23 cellular contexts compared by ENCODE assay signal in genomic region chr10:99881371-99881770, GRCh38.
"Had no signal": no experiment of that assay in that cellular context is flagged by ENCODE, and none has a peak within 500 bp of the region (broad histone marks: within the 10 kb centered on the region; RNA-seq: fewer than 3 reads in every experiment).

No MANE protein-coding gene starts in this region.

- H3K4me3 ChIP-seq: colonic mucosa, mucosa of descending colon, pancreas, right lobe of liver, tibial artery had no signal

- DNase-seq: colonic mucosa; effector memory CD4-positive, alpha-beta T cell; head of caudate nucleus; mesenchymal stem cell; mucosa of descending colon; naive B cell; pancreas; right lobe of liver; small intestine; stimulated activated CD4-positive, alpha-beta T cell treated with anti-CD3 and anti-CD28 coated beads, Interleukin-12 subunit alpha, Interleukin-12 subunit beta, amount 100 ng/mL, for 4 hours; stimulated activated CD4-positive, alpha-beta T cell treated with anti-CD3 and anti-CD28 coated beads, Interleukin-1b, Interleukin-23, amount 100 ng/mL, for 48 hours; stimulated activated CD4-positive, alpha-beta T cell treated with anti-CD3 and anti-CD28 coated beads, Interleukin-4, amount 100 ng/mL, for 1 hour; stimulated activated CD8-positive, alpha-beta memory T cell treated with anti-CD3 and anti-CD28 coated beads, Interleukin-4, amount 100 ng/mL, for 48 hours; stimulated activated naive CD8-positive, alpha-beta T cell treated with anti-CD3 and anti-CD28 coated beads, Interleukin-15, amount 100 ng/mL, for 72 hours; tibial artery had no signal

- H3K4me1 Mint-ChIP-seq: mesothelial cell of epicardium, naive B cell, neural crest cell had no signal

- H3K4me1 ChIP-seq: colonic mucosa, pancreas, right lobe of liver, tibial artery had no signal

- H3K9me3 ChIP-seq: colonic mucosa, mucosa of descending colon, neutrophil, pancreas, right lobe of liver, tibial artery had no signal

- ATAC-seq: left lobe of liver; mucosa of descending colon; natural killer cell treated with Interleukin-12 subunit alpha and Interleukin-12 subunit beta and Interleukin-15 and Interleukin-18, amount 100 ng/mL, for 72 hours; pancreas; right lobe of liver; stimulated activated naive CD8-positive, alpha-beta T cell treated with anti-CD3 and anti-CD28 coated beads, Interleukin-15, amount 100 ng/mL, for 72 hours had no signal

- H3K27me3 Mint-ChIP-seq: dendritic cell treated with granulocyte-macrophage colony-stimulating factor and Interleukin-4, amounts not matched to agents 40 ng/mL and 50 ng/mL, for 4 days; naive B cell; natural killer cell treated with Interleukin-12 subunit alpha and Interleukin-12 subunit beta and Interleukin-15 and Interleukin-18, amount 100 ng/mL, for 72 hours; progenitor cell of endocrine pancreas; stimulated activated naive CD8-positive, alpha-beta T cell treated with anti-CD3 and anti-CD28 coated beads, Interleukin-15, amount 100 ng/mL, for 72 hours; type B pancreatic cell had no signal

- H3K27ac ChIP-seq: colonic mucosa, neutrophil, pancreas, right lobe of liver, tibial artery had no signal

- H3K27me3 ChIP-seq: colonic mucosa, neutrophil, pancreas, right lobe of liver, tibial artery had no signal

- H3K9me3 Mint-ChIP-seq: dendritic cell treated with granulocyte-macrophage colony-stimulating factor and Interleukin-4, amounts not matched to agents 40 ng/mL and 50 ng/mL, for 4 days; mesothelial cell of epicardium; naive B cell; natural killer cell treated with Interleukin-12 subunit alpha and Interleukin-12 subunit beta and Interleukin-15 and Interleukin-18, amount 100 ng/mL, for 72 hours; neural crest cell; stimulated activated naive CD8-positive, alpha-beta T cell treated with anti-CD3 and anti-CD28 coated beads, Interleukin-15, amount 100 ng/mL, for 72 hours; type B pancreatic cell had no signal

- H3K27ac Mint-ChIP-seq: dendritic cell treated with granulocyte-macrophage colony-stimulating factor and Interleukin-4, amounts not matched to agents 40 ng/mL and 50 ng/mL, for 4 days; mesothelial cell of epicardium; natural killer cell treated with Interleukin-12 subunit alpha and Interleukin-12 subunit beta and Interleukin-15 and Interleukin-18, amount 100 ng/mL, for 72 hours; progenitor cell of endocrine pancreas; stimulated activated naive CD8-positive, alpha-beta T cell treated with anti-CD3 and anti-CD28 coated beads, Interleukin-15, amount 100 ng/mL, for 72 hours; type B pancreatic cell had no signal

- H3K4me3 Mint-ChIP-seq: dendritic cell treated with granulocyte-macrophage colony-stimulating factor and Interleukin-4, amounts not matched to agents 40 ng/mL and 50 ng/mL, for 4 days; mesothelial cell of epicardium; naive B cell; natural killer cell treated with Interleukin-12 subunit alpha and Interleukin-12 subunit beta and Interleukin-15 and Interleukin-18, amount 100 ng/mL, for 72 hours; neural crest cell; stimulated activated naive CD8-positive, alpha-beta T cell treated with anti-CD3 and anti-CD28 coated beads, Interleukin-15, amount 100 ng/mL, for 72 hours; type B pancreatic cell had no signal
